8 cellular contexts compared by ENCODE assay signal in genomic region chr17:1722022-1722421, GRCh38. TPM values are rescaled to one million over a fixed set of nuclear protein-coding genes. Genes with fewer than 3 reads are reported as not detected.
DNase-seq lines count a peak whose midpoint lies in the region; ATAC-seq and TF ChIP-seq lines count a peak whose summit lies in the region.
"Not testable (repeated sequence)": the region's sequence is repeated elsewhere in the genome, so short reads cannot be mapped to it uniquely, and the experiment has no call there.

No MANE protein-coding gene starts in this region.

- H4K5ac ChIP-seq in IMR-90 (ENCODE audit: low read depth, low read length): not testable (repeated sequence)

- H3K4ac ChIP-seq in IMR-90 (ENCODE audit: low read depth, low read length): peak overlapping the region; percentile 31; the same call in 1 of the 2 replicates
- not testable (repeated sequence) for H3K4ac ChIP-seq in mesenchymal stem cell (ENCODE audit: low read depth in 1 of 2, low read length in 2 of 2)

- not testable (repeated sequence) for H3K27ac ChIP-seq in AG04450 (ENCODE audit: low read depth, low read length); IMR-90 (ENCODE audit: insufficient read depth, low read length); mesenchymal stem cell (ENCODE audit: low read length, poor library complexity, severe bottlenecking)
- peak overlapping the region; percentile 95 for H3K27ac ChIP-seq in DOHH2 (ENCODE audit: low read depth, low read length)
- H3K27ac ChIP-seq in RWPE2 (ENCODE audit: poor library complexity, severe bottlenecking): peak overlapping the region; percentile 58
- H3K27ac ChIP-seq in smooth muscle cell (ENCODE audit: low read depth): peak overlapping the region; percentile 97

- dilution Hi-C loops in IMR-90 (cut with HindIII; ENCODE audit: low sequenced_read_pairs, unreplicated experiment): not testable (repeated sequence)

- not testable (repeated sequence) for H3K9me2 ChIP-seq in DOHH2 (replicated peaks; ENCODE audit: control insufficient read depth, low read length)

- peak overlapping the region; percentile 34; the same call in 1 of the 2 replicates for H2BK20ac ChIP-seq in IMR-90 (ENCODE audit: low read depth, low read length)

- H3K23ac ChIP-seq in IMR-90 (ENCODE audit: low read depth, low read length); mesenchymal stem cell (ENCODE audit: low read length in 2 of 2): not testable (repeated sequence)

- H3K27me3 ChIP-seq in AG04450 (ENCODE audit: control insufficient read depth, insufficient read depth, low read length); DOHH2 (ENCODE audit: control insufficient read depth, low read length); IMR-90 (ENCODE audit: control insufficient read depth, insufficient read depth, low read length); RWPE2 (ENCODE audit: insufficient read depth, poor library complexity, severe bottlenecking); mesenchymal stem cell (ENCODE audit: control insufficient read depth in 1 of 2, insufficient read depth in 1 of 2, low read length in 2 of 2); smooth muscle cell (ENCODE audit: low read depth): not testable (repeated sequence)

- TF ChIP-seq POLR2A in IMR-90 (IDR thresholded peaks at IDR 0.05; ENCODE audit: low read depth, low read length): not testable (repeated sequence)

- H4K8ac ChIP-seq in IMR-90 (ENCODE audit: low read depth in 2 of 2, low read length in 2 of 2); mesenchymal stem cell (ENCODE audit: low read length): not testable (repeated sequence)

- peaks cover 11% of the 10 kb centered on the region; the same call in 1 of the 2 replicates for H3K9me3 ChIP-seq in AG04450 (ENCODE audit: control insufficient read depth, insufficient read depth, low read length)
- H3K9me3 ChIP-seq in DOHH2 (ENCODE audit: control insufficient read depth, insufficient read depth, low read length); IMR-90 (ENCODE audit: control insufficient read depth, insufficient read depth, low read length); RWPE2 (ENCODE audit: severe bottlenecking); mesenchymal stem cell (ENCODE audit: control insufficient read depth, low read length); smooth muscle cell (replicated peaks; ENCODE audit: low read depth): not testable (repeated sequence)

- H2BK12ac ChIP-seq in mesenchymal stem cell (ENCODE audit: low read length in 2 of 2): not testable (repeated sequence)

- peaks cover 23% of the 10 kb centered on the region for H3K79me2 ChIP-seq in DOHH2 (ENCODE audit: control insufficient read depth, low read length)
- not testable (repeated sequence) for H3K79me2 ChIP-seq in smooth muscle cell (ENCODE audit: low read depth)

- not testable (repeated sequence) for BruUV-seq in IMR-90 (replicated peaks; lab: Mats Ljungman, UMichigan)

- H3F3A ChIP-seq in DOHH2 (ENCODE audit: control insufficient read depth, insufficient read depth): peaks cover 31% of the 10 kb centered on the region
- peaks cover 17% of the 10 kb centered on the region for H3F3A ChIP-seq in smooth muscle cell (ENCODE audit: low read depth)

- not testable (repeated sequence) for H2BK120ac ChIP-seq in IMR-90 (ENCODE audit: low read depth, low read length); mesenchymal stem cell (ENCODE audit: low read depth, low read length)

- H3K4me1 ChIP-seq in DOHH2 (ENCODE audit: control insufficient read depth, low read length): peaks cover 76% of the 10 kb centered on the region
- H3K4me1 ChIP-seq in IMR-90 (ENCODE audit: control insufficient read depth, insufficient read depth, low read length): peaks cover 14% of the 10 kb centered on the region
- not testable (repeated sequence) for H3K4me1 ChIP-seq in RWPE2 (ENCODE audit: insufficient read depth, poor library complexity, severe bottlenecking)
- H3K4me1 ChIP-seq in mesenchymal stem cell (ENCODE audit: control insufficient read depth, insufficient read depth, low read depth, low read length): peaks cover 27% of the 10 kb centered on the region
- peaks cover 12% of the 10 kb centered on the region for H3K4me1 ChIP-seq in smooth muscle cell (ENCODE audit: low read depth)

- H3K79me1 ChIP-seq in IMR-90 (ENCODE audit: low read depth in 1 of 2, low read length in 2 of 2) (peaks cover 10 to 34% of the 10 kb centered on the region in 2 experiments), mesenchymal stem cell (replicated peaks; ENCODE audit: low read length, poor library complexity, severe bottlenecking) (peaks cover 20% of the 10 kb centered on the region)

- H2AK5ac ChIP-seq in IMR-90 (ENCODE audit: low read depth, low read length); mesenchymal stem cell (ENCODE audit: low read length, severe bottlenecking): not testable (repeated sequence)

- 96% methylated on average over 7 of the region's 8 CpGs; no CpG with 5 or more reads in 1 of the 2 experiments for WGBS in IMR-90 (ENCODE audit: extremely low coverage in 2 of 2, insufficient read length in 1 of 2), 2 experiments
- WGBS in mesenchymal stem cell: 99% methylated on average over 7 of the region's 8 CpGs
- 94% methylated on average over 8 of the region's 8 CpGs for WGBS in smooth muscle cell (ENCODE audit: low lambda C conversion rate)

- not testable (repeated sequence) for TF ChIP-seq RAD21 in IMR-90 (IDR thresholded peaks at IDR 0.05; ENCODE audit: low read length)

- DNase-seq in AG04450 (ENCODE audit: low read depth, low spot score) (peak; percentile 63), IMR-90 (peak; percentile 83), amniotic epithelial cell (ENCODE audit: low read depth) (peak; percentile 59), fibroblast of the aortic adventitia (ENCODE audit: low read depth) (peak; percentile 71), mesenchymal stem cell (peak; percentile 79)
- DNase-seq in RWPE2 (ENCODE audit: low spot score); smooth muscle cell (lab: John Stamatoyannopoulos, UW; ENCODE audit: unreplicated experiment): not testable (repeated sequence)

- intact Hi-C loops in IMR-90 (cut with micrococcal nuclease): not testable (repeated sequence)

- not testable (repeated sequence) for H2BK5ac ChIP-seq in IMR-90 (ENCODE audit: low read depth, low read length, poor library complexity, severe bottlenecking); mesenchymal stem cell (ENCODE audit: low read depth, low read length, poor library complexity, severe bottlenecking)

- peak overlapping the region; percentile 2 for H2AFZ ChIP-seq in IMR-90 (replicated peaks; ENCODE audit: low read length, poor library complexity)
- not testable (repeated sequence) for H2AFZ ChIP-seq in mesenchymal stem cell (ENCODE audit: low read depth, low read length); smooth muscle cell (ENCODE audit: low read depth)

- not testable (repeated sequence) for H2BK15ac ChIP-seq in IMR-90 (ENCODE audit: low read depth, low read length); mesenchymal stem cell (ENCODE audit: low read depth, poor library complexity, severe bottlenecking)

- H3K9me1 ChIP-seq in IMR-90 (ENCODE audit: insufficient read depth, low read length): peaks cover 11% of the 10 kb centered on the region

- H3K36me3 ChIP-seq in DOHH2 (ENCODE audit: control insufficient read depth, low read length) (peaks cover 19% of the 10 kb centered on the region), mesenchymal stem cell (ENCODE audit: control insufficient read depth in 1 of 2, insufficient read depth in 2 of 2, low read depth in 1 of 2, low read length in 2 of 2) (peaks cover 16% of the 10 kb centered on the region in 2 experiments)
- not testable (repeated sequence) for H3K36me3 ChIP-seq in IMR-90 (ENCODE audit: control insufficient read depth, insufficient read depth, low read length); RWPE2 (ENCODE audit: low read depth); smooth muscle cell (ENCODE audit: low read depth)

- H4K91ac ChIP-seq in IMR-90 (ENCODE audit: insufficient read depth, low read depth, low read length); mesenchymal stem cell (ENCODE audit: low read length): not testable (repeated sequence)

- TF ChIP-seq CTCF in AG04450 (IDR thresholded peaks at IDR 0.05; ENCODE audit: low read depth, low read length); DOHH2 (IDR thresholded peaks at IDR 0.05; ENCODE audit: low read depth, low read length, poor library complexity, severe bottlenecking); IMR-90 (conservative IDR thresholded peaks at IDR 0.05; ENCODE audit: low read depth, low read length); RWPE2 (IDR thresholded peaks at IDR 0.05; ENCODE audit: poor library complexity, severe bottlenecking); fibroblast of the aortic adventitia (IDR thresholded peaks at IDR 0.05; ENCODE audit: insufficient read depth, low read length); smooth muscle cell (IDR thresholded peaks at IDR 0.05; ENCODE audit: borderline replicate concordance, insufficient read depth, poor library complexity, severe bottlenecking): not testable (repeated sequence)

- in situ Hi-C loops in IMR-90 (cut with MboI; ENCODE audit: low sequenced_read_pairs): loop anchor here (5.0 to 25.0 kb wide), 2 partner anchors 65 to 315 kb away; partner anchors contain the start of genes DPH1, OVCA2 and RTN4RL1

- H3K14ac ChIP-seq in IMR-90 (replicated peaks; ENCODE audit: low read depth, low read length): peak overlapping the region; percentile 55; the same call in 1 of the 2 replicates
- not testable (repeated sequence) for H3K14ac ChIP-seq in mesenchymal stem cell (ENCODE audit: low read length in 2 of 2)

- H3K18ac ChIP-seq in IMR-90 (ENCODE audit: low read depth, low read length); mesenchymal stem cell (ENCODE audit: low read depth in 1 of 2, low read length in 2 of 2): not testable (repeated sequence)

- H3K9ac ChIP-seq in IMR-90 (ENCODE audit: low read depth, low read length); smooth muscle cell (ENCODE audit: low read depth): not testable (repeated sequence)
- peak overlapping the region; percentile 19 for H3K9ac ChIP-seq in mesenchymal stem cell (ENCODE audit: low read length)

- not testable (repeated sequence) for H4K20me1 ChIP-seq in DOHH2 (ENCODE audit: control insufficient read depth, insufficient read depth, low read depth, low read length); IMR-90 (ENCODE audit: insufficient read depth, low read length); smooth muscle cell (ENCODE audit: low read depth)

- not testable (repeated sequence) for H2AK9ac ChIP-seq in IMR-90 (replicated peaks; ENCODE audit: low read depth, low read length, poor library complexity)

- CTCF ChIA-PET in AG04450 (lab: Charles Lee) (interaction anchor here (0.7 to 7.1 kb wide), 11 partner anchors 50 to 242 kb away, joined by 3 to 89 read pairs (median 5); no protein-coding TSS in a partner anchor), IMR-90 (lab: Yijun Ruan, JAX) (interaction anchor here (0.7 to 5.1 kb wide), 3 partner anchors 60 to 160 kb away, joined by 3 to 31 read pairs (median 3); no protein-coding TSS in a partner anchor)

- H3K4me3 ChIP-seq in AG04450 (ENCODE audit: low read depth, low read length); IMR-90 (ENCODE audit: insufficient read depth, low read depth, low read length); RWPE2 (ENCODE audit: severe bottlenecking); fibroblast of the aortic adventitia (ENCODE audit: low read depth, low read length); mesenchymal stem cell (ENCODE audit: insufficient read depth in 1 of 2, low read depth in 1 of 2, low read length in 2 of 2); smooth muscle cell: not testable (repeated sequence)
- H3K4me3 ChIP-seq in DOHH2 (ENCODE audit: low read length): peak overlapping the region; percentile 45

- peak overlapping the region; percentile 63 for H3K4me2 ChIP-seq in DOHH2 (ENCODE audit: low read length)
- H3K4me2 ChIP-seq in IMR-90 (ENCODE audit: low read depth, low read length); mesenchymal stem cell (ENCODE audit: low read length, poor library complexity, severe bottlenecking); smooth muscle cell: not testable (repeated sequence)

- not testable (repeated sequence) for ATAC-seq in IMR-90 (ENCODE audit: low read depth); RWPE2 (ENCODE audit: low read depth)

- POLR2A ChIA-PET in AG04450 (lab: Yijun Ruan, JAX) (interaction anchor here (0.6 to 0.7 kb wide), 2 partner anchors 40 to 146 kb away, joined by 3 to 4 read pairs; no protein-coding TSS in a partner anchor), IMR-90 (lab: Charles Lee; ENCODE audit: unreplicated experiment) (interaction anchor here (0.6 kb wide), 1 partner anchor 73 kb away, joined by 3 read pairs; no protein-coding TSS in a partner anchor)

- H3K56ac ChIP-seq in IMR-90 (ENCODE audit: extremely low read depth, insufficient read depth, low read length): not testable (repeated sequence)

RNA-seq across cellular contexts. Expression of gene WDR81, which starts 2.5 kb away (rescaled TPM):
- polyA plus RNA-seq in AG04450 (2011; rRNA removed): 2.9 and 3.6 TPM in 2 replicates
- 5.7 and 6.9 TPM in 2 replicates for polyA minus RNA-seq in AG04450 (2011; rRNA and poly(A)+ RNA removed)
- total RNA-seq in IMR-90 (2012; rRNA removed): 3.0 and 3.9 TPM in 2 replicates
- 8.4 and 10.4 TPM in 2 replicates for polyA plus RNA-seq in IMR-90 (2012; rRNA removed)
- polyA plus RNA-seq in IMR-90 (2012; cell fraction: cytosol; rRNA removed): 4.5 and 7.7 TPM in 2 replicates
- polyA plus RNA-seq in IMR-90 (2012; cell fraction: nucleus; rRNA removed; ENCODE audit: low replicate concordance): 21.3 and 52.6 TPM in 2 replicates
- 27.7 and 39.6 TPM in 2 replicates for total RNA-seq in fibroblast of the aortic adventitia (ENCODE audit: low replicate concordance)
- 15.3 TPM for polyA plus RNA-seq in mesenchymal stem cell (2013, experiment 1 of 2)
- 15.6 TPM for polyA plus RNA-seq in mesenchymal stem cell (2013, experiment 2 of 2)
- 5.6 and 5.7 TPM in 2 replicates for total RNA-seq in smooth muscle cell
- 9.7 TPM in 2 replicates for polyA plus RNA-seq in smooth muscle cell

RNA-seq across cellular contexts. Expression of gene TLCD2, which starts 11.8 kb away (rescaled TPM):
- polyA plus RNA-seq in AG04450 (2011; rRNA removed) (3.0 and 3.1 TPM in 2 replicates), IMR-90 (2012; rRNA removed) (0.67 and 1.2 TPM in 2 replicates), smooth muscle cell (1.9 and 3.6 TPM in 2 replicates)
- 3.1 and 3.2 TPM in 2 replicates for polyA minus RNA-seq in AG04450 (2011; rRNA and poly(A)+ RNA removed)
- total RNA-seq in IMR-90 (2012; rRNA removed) (0.72 and 0.83 TPM in 2 replicates), fibroblast of the aortic adventitia (ENCODE audit: low replicate concordance) (4.5 and 10.1 TPM in 2 replicates), smooth muscle cell (2.5 and 3.4 TPM in 2 replicates)
- polyA plus RNA-seq in IMR-90 (2012; cell fraction: cytosol; rRNA removed): 0.49 and 0.75 TPM in 2 replicates
- 0.75 and 2.1 TPM in 2 replicates for polyA plus RNA-seq in IMR-90 (2012; cell fraction: nucleus; rRNA removed; ENCODE audit: low replicate concordance)
- polyA plus RNA-seq in mesenchymal stem cell (2013, experiment 1 of 2): 5.7 TPM
- 5.4 TPM for polyA plus RNA-seq in mesenchymal stem cell (2013, experiment 2 of 2)

RNA-seq across cellular contexts. Expression of gene SERPINF2, which starts 20.6 kb away (rescaled TPM):
- 0.07 TPM in 1 of 2 replicates, not detected in the other for polyA plus RNA-seq in AG04450 (2011; rRNA removed)
- polyA minus RNA-seq in AG04450 (2011; rRNA and poly(A)+ RNA removed): not detected in 2 replicates
- total RNA-seq in IMR-90 (2012; rRNA removed): not detected in 2 replicates
- not detected in 2 replicates for polyA plus RNA-seq in IMR-90 (2012; rRNA removed)
- polyA plus RNA-seq in IMR-90 (2012; cell fraction: cytosol; rRNA removed): 0.02 TPM in 1 of 2 replicates, not detected in the other
- 0.08 and 0.17 TPM in 2 replicates for polyA plus RNA-seq in IMR-90 (2012; cell fraction: nucleus; rRNA removed; ENCODE audit: low replicate concordance)
- total RNA-seq in fibroblast of the aortic adventitia (ENCODE audit: low replicate concordance): 0.18 and 1.3 TPM in 2 replicates
- 0.03 TPM for polyA plus RNA-seq in mesenchymal stem cell (2013, experiment 1 of 2)
- 0.01 TPM for polyA plus RNA-seq in mesenchymal stem cell (2013, experiment 2 of 2)
- 0.18 and 0.36 TPM in 2 replicates for total RNA-seq in smooth muscle cell
- polyA plus RNA-seq in smooth muscle cell: 0.22 and 0.66 TPM in 2 replicates

RNA-seq across cellular contexts. Expression of gene PRPF8, which starts 37.4 kb away (rescaled TPM):
- polyA plus RNA-seq in AG04450 (2011; rRNA removed) (126 and 161 TPM in 2 replicates), IMR-90 (2012; rRNA removed) (160 and 167 TPM in 2 replicates), smooth muscle cell (129 and 135 TPM in 2 replicates)
- polyA minus RNA-seq in AG04450 (2011; rRNA and poly(A)+ RNA removed): 420 and 507 TPM in 2 replicates
- total RNA-seq in IMR-90 (2012; rRNA removed) (113 and 141 TPM in 2 replicates), fibroblast of the aortic adventitia (ENCODE audit: low replicate concordance) (59.7 and 138 TPM in 2 replicates), smooth muscle cell (99.7 and 111 TPM in 2 replicates)
- 63.5 and 106 TPM in 2 replicates for polyA plus RNA-seq in IMR-90 (2012; cell fraction: cytosol; rRNA removed)
- polyA plus RNA-seq in IMR-90 (2012; cell fraction: nucleus; rRNA removed; ENCODE audit: low replicate concordance): 249 and 303 TPM in 2 replicates
- 89.1 TPM for polyA plus RNA-seq in mesenchymal stem cell (2013, experiment 1 of 2)
- polyA plus RNA-seq in mesenchymal stem cell (2013, experiment 2 of 2): 80.8 TPM

RNA-seq across cellular contexts. Expression of gene SERPINF1, which starts 39.8 kb away (rescaled TPM):
- polyA plus RNA-seq in AG04450 (2011; rRNA removed) (376 and 473 TPM in 2 replicates), IMR-90 (2012; rRNA removed) (90.2 and 94.3 TPM in 2 replicates), smooth muscle cell (370 and 498 TPM in 2 replicates)
- 64.2 and 93.9 TPM in 2 replicates for polyA minus RNA-seq in AG04450 (2011; rRNA and poly(A)+ RNA removed)
- total RNA-seq in IMR-90 (2012; rRNA removed) (11.7 and 15.6 TPM in 2 replicates), fibroblast of the aortic adventitia (ENCODE audit: low replicate concordance) (161 and 450 TPM in 2 replicates), smooth muscle cell (645 and 778 TPM in 2 replicates)
- polyA plus RNA-seq in IMR-90 (2012; cell fraction: cytosol; rRNA removed): 104 and 232 TPM in 2 replicates
- 61.8 and 102 TPM in 2 replicates for polyA plus RNA-seq in IMR-90 (2012; cell fraction: nucleus; rRNA removed; ENCODE audit: low replicate concordance)
- 83.0 TPM for polyA plus RNA-seq in mesenchymal stem cell (2013, experiment 1 of 2)
- polyA plus RNA-seq in mesenchymal stem cell (2013, experiment 2 of 2): 81.2 TPM
